8 cellular contexts compared by ENCODE assay signal in the genomic region with DNA sequence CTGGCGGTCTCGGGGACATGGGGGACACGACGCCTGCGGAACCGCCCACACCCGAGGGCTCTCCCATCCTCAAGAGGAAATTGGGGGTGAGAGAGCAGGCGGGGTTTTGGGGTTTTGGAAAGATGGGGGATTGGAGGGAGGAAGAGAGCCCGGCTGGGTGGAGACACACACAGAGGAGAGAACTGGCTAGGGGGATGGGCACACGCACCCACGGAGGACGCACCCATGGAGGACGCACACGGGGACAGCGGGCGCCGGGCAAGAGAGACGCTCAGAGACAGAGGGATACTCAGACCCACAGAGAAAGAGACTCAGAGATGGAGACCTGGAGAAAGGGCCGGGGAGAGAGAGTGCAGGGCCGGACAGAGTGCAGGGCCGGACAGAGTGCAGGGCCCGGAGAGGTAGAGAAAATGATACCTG. TPM values are rescaled to one million over a fixed set of nuclear protein-coding genes. Genes with fewer than 3 reads are reported as not detected.
A peak's percentile ranks its signal among the peaks of the same experiment; 100 is the strongest.
DNase-seq lines count a peak whose midpoint lies in the region; ATAC-seq, FAIRE-seq and TF ChIP-seq lines count a peak whose summit lies in the region.
"Had no signal": no experiment of that assay in that cellular context is flagged by ENCODE, and none has a peak within 500 bp of the region (broad histone marks: within the 10 kb centered on the region; RNA-seq: fewer than 3 reads in every experiment).

No MANE protein-coding gene starts in this region.

- no peak for FAIRE-seq in GM12878 (lab: Jason Lieb, UNC)

- no peaks in the 10 kb centered on the region for H3K9me3 ChIP-seq in CD4-positive, alpha-beta memory T cell (ENCODE audit: control insufficient read depth in 1 of 2, low read length in 2 of 2)
- H3K9me3 ChIP-seq in GM12878 (replicated peaks; ENCODE audit: control insufficient read depth, insufficient read depth, low read length), result no peaks in the 10 kb centered on the region

- SMC1A ChIA-PET in GM12878 (lab: Charles Lee; ENCODE audit: uncharacterized antibody, unreplicated experiment), result no interaction called here

- no peak for TF ChIP-seq POLR2A in GM12878 (IDR thresholded peaks at IDR 0.05; ENCODE audit: low read depth, low read length)

- no peaks in the 10 kb centered on the region; the same call in 1 of the 2 replicates for H4K20me1 ChIP-seq in GM23338 (replicated peaks; ENCODE audit: insufficient read depth)
- H4K20me1 ChIP-seq in GM12878 (ENCODE audit: control insufficient read depth, insufficient read depth), result no peaks in the 10 kb centered on the region

- no peaks in the 10 kb centered on the region for H3K36me3 ChIP-seq in CD4-positive, alpha-beta memory T cell (ENCODE audit: insufficient read depth, low read length)
- H3K36me3 ChIP-seq in GM23338 (ENCODE audit: insufficient read depth) (no peaks in the 10 kb centered on the region; the same call in 1 of the 2 replicates), GM12878 (ENCODE audit: control insufficient read depth in 2 of 2, insufficient read depth in 2 of 2, low read length in 1 of 2) (no peaks in the 10 kb centered on the region)

- H2AFZ ChIP-seq in GM23338, result peak overlapping the region; percentile 47
- H2AFZ ChIP-seq in GM12878 (ENCODE audit: control insufficient read depth, low read depth, low read length), result no peak overlapping the region

- intact Hi-C loops in CD4-positive, alpha-beta memory T cell (cut with micrococcal nuclease), result no loop called here
- intact Hi-C loops in GM12878 (cut with micrococcal nuclease; ENCODE audit: unreplicated experiment) (no loop called here), left colon (cut with DNase I, micrococcal nuclease) (no loop called here)

- no peak overlapping the region for H3K4me3 ChIP-seq in CD4-positive, alpha-beta memory T cell (ENCODE audit: low read length in 2 of 2)
- H3K4me3 ChIP-seq in GM23338, result peak overlapping the region; percentile 47
- H3K4me3 ChIP-seq in GM12878, result 0 out of 2 replicates have a peak overlapping the region, but pooled peaks have one; percentile 36

- peak; percentile 21; the same call in 2 of the 3 replicates for ATAC-seq in GM23338
- ATAC-seq in GM12878, result no peak
- no peak for ATAC-seq in left colon

- 0 out of 2 replicates have a peak, but pooled peaks cover 8% of the 10 kb centered on the region for H3F3A ChIP-seq in GM23338 (replicated peaks; ENCODE audit: low read depth)

- H3K9me3 Mint-ChIP-seq in CD4-positive, alpha-beta memory T cell, result no peaks in the 10 kb centered on the region
- peaks cover 3% of the 10 kb centered on the region; the same call in 1 of the 3 replicates for H3K9me3 Mint-ChIP-seq in GM23338
- H3K9me3 Mint-ChIP-seq in nephron progenitor cell, result no peaks in the 10 kb centered on the region

- no peak for TF ChIP-seq EP300 in GM12878 (IDR thresholded peaks at IDR 0.05; ENCODE audit: borderline replicate concordance in 1 of 2, control insufficient read depth in 1 of 2, low read depth in 2 of 2, low read length in 2 of 2)

- H3K36me3 Mint-ChIP-seq in CD4-positive, alpha-beta memory T cell, result no peaks in the 10 kb centered on the region
- H3K36me3 Mint-ChIP-seq in GM23338 (ENCODE audit: low read depth) (peaks cover 29% of the 10 kb centered on the region), nephron progenitor cell (ENCODE audit: low read depth) (peaks cover 5% of the 10 kb centered on the region)

- WGBS in GM12878 (ENCODE audit: insufficient coverage, insufficient replicate concordance, low lambda C conversion rate, missing lambda C conversion rate), result 57% methylated on average over 14 of the region's 22 CpGs

- H3K4me2 ChIP-seq in GM23338 (peak overlapping the region; percentile 72), GM12878 (ENCODE audit: control insufficient read depth, insufficient read depth) (peak overlapping the region; percentile 48; the same call in 1 of the 2 replicates)

- H3K4me3 Mint-ChIP-seq in CD4-positive, alpha-beta memory T cell, result peak overlapping the region; percentile 61 to 83 (median 76)
- peak overlapping the region; percentile 32; the same call in 1 of the 3 replicates for H3K4me3 Mint-ChIP-seq in GM23338
- no peak overlapping the region for H3K4me3 Mint-ChIP-seq in nephron progenitor cell

- no peaks in the 10 kb centered on the region for H3K27me3 Mint-ChIP-seq in CD4-positive, alpha-beta memory T cell
- H3K27me3 Mint-ChIP-seq in GM23338 (ENCODE audit: insufficient read depth, low read depth, poor library complexity), result peaks cover 14% of the 10 kb centered on the region
- peaks cover 14% of the 10 kb centered on the region for H3K27me3 Mint-ChIP-seq in nephron progenitor cell (ENCODE audit: low read depth, poor library complexity)

- in situ Hi-C loops in GM12878 (cut with MboI), result no loop called here

- no peak overlapping the region for H3K9ac ChIP-seq in GM12878 (ENCODE audit: control insufficient read depth, insufficient read depth, low read length)

- TF ChIP-seq CTCF in GM23338 (conservative IDR thresholded peaks at IDR 0.05; ENCODE audit: low read depth in 2 of 2) (no peak), GM12878 (IDR thresholded peaks at IDR 0.05 in 2 of 3, conservative IDR thresholded peaks at IDR 0.05 in 1 of 3; ENCODE audit: control insufficient read depth in 2 of 3, extremely low read depth in 1 of 3, insufficient read depth in 1 of 3, low read depth in 3 of 3, low read length in 3 of 3) (no peak), nephron progenitor cell (IDR thresholded peaks at IDR 0.05) (no peak)

- H3K79me2 ChIP-seq in GM23338 (replicated peaks; ENCODE audit: insufficient read depth), result no peaks in the 10 kb centered on the region
- H3K79me2 ChIP-seq in GM12878 (ENCODE audit: control insufficient read depth, insufficient read depth, low read length), result no peaks in the 10 kb centered on the region

- BruUV-seq in GM12878 (replicated peaks; lab: Mats Ljungman, UMichigan), result no TSS peak

- no peaks in the 10 kb centered on the region for H3K9me2 ChIP-seq in GM23338 (ENCODE audit: insufficient read depth)

- H3K27ac ChIP-seq in CD4-positive, alpha-beta memory T cell (ENCODE audit: low read depth, low read length), result no peak overlapping the region
- H3K27ac ChIP-seq in GM23338 (ENCODE audit: low read depth) (no peak overlapping the region), GM12878 (ENCODE audit: control insufficient read depth, insufficient read depth) (no peak overlapping the region)

- POLR2A ChIA-PET in CD4-positive, alpha-beta memory T cell (lab: Charles Lee; ENCODE audit: partially characterized antibody), result no interaction called here
- POLR2A ChIA-PET in GM12878 (lab: Charles Lee), result no interaction called here

- no peak for DNase-seq in CD4-positive, alpha-beta memory T cell
- no peak for DNase-seq in GM23338 (ENCODE audit: low spot score)
- DNase-seq in GM12878 (ENCODE audit: low read depth, low spot score), result no peak
- no peak for DNase-seq in nephron progenitor cell
- no peak for DNase-seq in stimulated activated naive CD4-positive, alpha-beta T cell (lab: John Stamatoyannopoulos, UW)
- DNase-seq in NCI-H1417 treated with DMSO at 0.1 percent for 48 hours (lab: John Stamatoyannopoulos, UW), result no peak
- DNase-seq in left colon, result no peak
- DNase-seq: NCI-H2081 treated with DMSO at 0.1 percent for 48 hours had no signal

- H3K4me1 ChIP-seq in CD4-positive, alpha-beta memory T cell (ENCODE audit: insufficient read depth, low read length), result peaks cover 9% of the 10 kb centered on the region
- H3K4me1 ChIP-seq in GM23338 (ENCODE audit: insufficient read depth) (no peaks in the 10 kb centered on the region), GM12878 (ENCODE audit: control insufficient read depth, insufficient read depth, low read length) (peaks cover 13% of the 10 kb centered on the region)

- CTCF ChIA-PET in CD4-positive, alpha-beta memory T cell (lab: Charles Lee; ENCODE audit: partially characterized antibody), result no interaction called here
- CTCF ChIA-PET in GM12878 (lab: Yijun Ruan, JAX), result no interaction called here

- H3K27me3 ChIP-seq in CD4-positive, alpha-beta memory T cell (ENCODE audit: insufficient read depth, low read length), result no peaks in the 10 kb centered on the region
- H3K27me3 ChIP-seq in GM23338 (ENCODE audit: insufficient read depth), result peaks cover 15% of the 10 kb centered on the region; the same call in 1 of the 2 replicates
- H3K27me3 ChIP-seq in GM12878 (replicated peaks in 1 of 2; ENCODE audit: control insufficient read depth in 2 of 2, insufficient read depth in 2 of 2, low read length in 1 of 2), result 0 out of 4 replicates have a peak, but pooled peaks cover 0 to 2% of the 10 kb centered on the region in 2 experiments

- peak overlapping the region in 1 of 7 donors; percentile 48 for H3K27ac Mint-ChIP-seq in CD4-positive, alpha-beta memory T cell
- H3K27ac Mint-ChIP-seq in GM23338 (no peak overlapping the region), nephron progenitor cell (peak overlapping the region; percentile 61)

- RAD21 ChIA-PET in GM12878 (lab: Charles Lee; ENCODE audit: unreplicated experiment), result no interaction called here

- no peak for TF ChIP-seq RAD21 in GM12878 (IDR thresholded peaks at IDR 0.05; ENCODE audit: insufficient read depth, low read depth, low read length)

- peaks cover 10 to 30% (median 20%) of the 10 kb centered on the region in 4 donors for H3K4me1 Mint-ChIP-seq in CD4-positive, alpha-beta memory T cell
- H3K4me1 Mint-ChIP-seq in GM23338 (no peaks in the 10 kb centered on the region), nephron progenitor cell (no peaks in the 10 kb centered on the region)

RNA-seq across cellular contexts. Expression of gene MAP4K1, which starts 52.1 kb away (rescaled TPM):
- 100 to 1,000 TPM; 346 to 361 TPM for total RNA-seq in CD4-positive, alpha-beta memory T cell
- polyA plus RNA-seq in CD4-positive, alpha-beta memory T cell, result 100 to 1,000 TPM; 142 to 177 TPM
- 7.7 and 11.8 TPM in 2 replicates for total RNA-seq in GM23338 (2014; rRNA removed; shearing (Covaris generic))
- polyA plus RNA-seq in GM23338 (2016; fragmentation: Nextera tagmentation; extraction: Ambion mirVana) (42.8 and 44.6 TPM in 2 replicates), GM12878 (2011; rRNA removed) (95.5 and 243 TPM in 2 replicates), GM12878 (2014; fragmentation: Illumina TruSeq; extraction: Trizol) (122 and 157 TPM in 2 replicates), GM12878 (2014; fragmentation: Nextera tagmentation; extraction: Ambion mirVana) (10 to 100 TPM; 39.2 to 92.6 TPM), GM12878 (2014; rRNA removed) (117 and 145 TPM in 2 replicates), GM12878 (2016; fragmentation: Nextera tagmentation; extraction: Ambion mirVana) (100 to 1,000 TPM; 220 to 263 TPM)
- 240 and 254 TPM in 2 replicates for total RNA-seq in GM12878 (2013; cell fraction: nucleolus; rRNA removed)
- total RNA-seq in GM12878 (2014; rRNA removed) (107 and 123 TPM in 2 replicates), GM12878 (2014; rRNA removed; fragmentation: Illumina TruSeq; extraction: Trizol) (58.1 and 72.6 TPM in 2 replicates), GM12878 (2021) (294 and 306 TPM in 2 replicates), left colon (1 to 10 TPM; 2.9 to 6.6 TPM)
- 90.5 TPM for polyA plus RNA-seq in GM12878 (2011; ENCODE audit: low read depth)
- polyA plus RNA-seq in GM12878 (2011; cell fraction: cytosol; rRNA removed), result 202 and 251 TPM in 2 replicates
- polyA plus RNA-seq in GM12878 (2011; cell fraction: nucleus; rRNA removed), result 631 and 739 TPM in 2 replicates
- polyA plus RNA-seq in GM12878 (2012), result 149 and 285 TPM in 2 replicates
- polyA minus RNA-seq in GM12878 (2011; rRNA and poly(A)+ RNA removed), result 132 and 137 TPM in 2 replicates
- polyA minus RNA-seq in GM12878 (2011; cell fraction: cytosol; rRNA and poly(A)+ RNA removed), result 101 and 112 TPM in 2 replicates
- 127 and 184 TPM in 2 replicates for polyA minus RNA-seq in GM12878 (2011; cell fraction: nucleus; rRNA and poly(A)+ RNA removed)

RNA-seq across cellular contexts. Expression of gene EIF3K, which starts 53.3 kb away (rescaled TPM):
- 100 to 1,000 TPM; 320 to 340 TPM for total RNA-seq in CD4-positive, alpha-beta memory T cell
- polyA plus RNA-seq in CD4-positive, alpha-beta memory T cell, result 100 to 1,000 TPM; 364 to 424 TPM
- 509 and 527 TPM in 2 replicates for total RNA-seq in GM23338 (2014; rRNA removed; shearing (Covaris generic))
- polyA plus RNA-seq in GM23338 (2016; fragmentation: Nextera tagmentation; extraction: Ambion mirVana), result 215 and 226 TPM in 2 replicates
- 94.4 and 105 TPM in 2 replicates for total RNA-seq in GM12878 (2013; cell fraction: nucleolus; rRNA removed)
- total RNA-seq in GM12878 (2014; rRNA removed), result 454 and 468 TPM in 2 replicates
- 344 and 358 TPM in 2 replicates for total RNA-seq in GM12878 (2014; rRNA removed; fragmentation: Illumina TruSeq; extraction: Trizol)
- 378 and 384 TPM in 2 replicates for total RNA-seq in GM12878 (2021)
- polyA plus RNA-seq in GM12878 (2011; ENCODE audit: low read depth), result 241 TPM
- polyA plus RNA-seq in GM12878 (2011; rRNA removed), result 156 and 330 TPM in 2 replicates
- 865 and 965 TPM in 2 replicates for polyA plus RNA-seq in GM12878 (2011; cell fraction: cytosol; rRNA removed)
- polyA plus RNA-seq in GM12878 (2011; cell fraction: nucleus; rRNA removed), result 352 and 437 TPM in 2 replicates
- 356 and 358 TPM in 2 replicates for polyA plus RNA-seq in GM12878 (2012)
- polyA plus RNA-seq in GM12878 (2014; fragmentation: Illumina TruSeq; extraction: Trizol), result 862 and 927 TPM in 2 replicates
- polyA plus RNA-seq in GM12878 (2014; fragmentation: Nextera tagmentation; extraction: Ambion mirVana), result 100 to 1,000 TPM; 715 to 863 TPM
- polyA plus RNA-seq in GM12878 (2014; rRNA removed), result 515 and 596 TPM in 2 replicates
- polyA plus RNA-seq in GM12878 (2016; fragmentation: Nextera tagmentation; extraction: Ambion mirVana), result 100 to 1,000 TPM; 393 to 403 TPM
- 377 and 421 TPM in 2 replicates for polyA minus RNA-seq in GM12878 (2011; rRNA and poly(A)+ RNA removed)
- 139 and 152 TPM in 2 replicates for polyA minus RNA-seq in GM12878 (2011; cell fraction: cytosol; rRNA and poly(A)+ RNA removed)
- 57.3 and 75.5 TPM in 2 replicates for polyA minus RNA-seq in GM12878 (2011; cell fraction: nucleus; rRNA and poly(A)+ RNA removed)
- total RNA-seq in left colon, result 100 to 1,000 TPM; 343 to 430 TPM

Comparison
In these comparisons a context has a peak if more than half of its experiments do, and no peak if none do; other contexts are left out.
1. H3K4me3 ChIP-seq: peak in GM23338 (single experiment) and GM12878 (single experiment); none in CD4-positive, alpha-beta memory T cell (0 of 2).